In the genomic region with DNA sequence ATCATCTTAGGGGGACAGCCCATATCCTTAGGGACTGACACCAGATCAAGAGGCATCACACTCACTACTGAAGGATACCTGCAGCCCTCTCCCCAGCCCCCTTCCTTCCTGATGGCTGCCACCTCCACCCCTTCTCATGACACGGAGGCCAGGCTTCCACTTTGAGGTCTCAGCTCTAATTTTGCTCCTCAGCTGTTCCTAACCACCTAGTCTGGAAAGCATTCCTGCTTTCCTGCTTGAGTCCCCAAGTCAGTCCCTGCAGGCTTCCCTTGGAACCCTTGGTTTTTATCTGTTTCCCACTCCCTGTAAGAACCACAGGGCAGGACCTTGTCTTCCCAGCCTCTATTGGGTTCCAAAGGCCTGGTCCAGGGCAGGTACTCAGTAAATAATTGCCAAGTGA, we compare ENCODE assay signal across 29 cellular contexts.
"Had no signal": no experiment of that assay in that cellular context is flagged by ENCODE, and none has a peak within 500 bp of the region (broad histone marks: within the 10 kb centered on the region; RNA-seq: fewer than 3 reads in every experiment).

No MANE protein-coding gene starts in this region.

- H3K27me3 ChIP-seq: adrenal gland, brain microvascular endothelial cell, MG63, Peyer's patch had no signal

- H3K36me3 Mint-ChIP-seq: T-cell had no signal

- H3K27ac ChIP-seq: adrenal gland, brain microvascular endothelial cell, Peyer's patch had no signal

- DNase-seq: activated CD4-positive, alpha-beta memory T cell treated with anti-CD3 and anti-CD28 coated beads for 36 hours; activated CD4-positive, alpha-beta T cell treated with anti-CD3 and anti-CD28 coated beads, Interleukin-2, amount 10 ng/mL, durations not matched to agents 7 days and 5 days; activated effector memory CD4-positive, alpha-beta T cell treated with anti-CD3 and anti-CD28 coated beads, Interleukin-2, amount 50 U/mL, for 16 hours; activated naive CD4-positive, alpha-beta T cell; activated naive CD4-positive, alpha-beta T cell treated with anti-CD3 and anti-CD28 coated beads, Interleukin-2, amount 50 U/mL, for 16 hours; activated naive CD8-positive, alpha-beta T cell treated with anti-CD3 and anti-CD28 coated beads for 36 hours; activated T-cell treated with anti-CD3 and anti-CD28 coated beads, Interleukin-2, amount 50 U/mL, for 24 hours; adrenal gland; brain microvascular endothelial cell; central memory CD4-positive, alpha-beta T cell; Kasumi-1; KG1; MG63; NCI-H1048; NCI-H1105 treated with DMSO at 0.1 percent for 48 hours; NCI-H1436; NCI-H1930; NCI-H2081 treated with DMSO at 0.1 percent for 48 hours; NCI-H345; NCI-H510A; NCI-H526; NCI-H748 treated with DMSO at 0.1 percent for 48 hours; NK-92 treated with Interleukin-12 subunit alpha and Interleukin-12 subunit beta, amount 100 ng/mL, for 24 hours; PC-3; Peyer's patch; RPMI8226; SIG-M5; T-cell had no signal

- H3K9me3 ChIP-seq: adrenal gland, MG63, Peyer's patch had no signal

- H3K27ac Mint-ChIP-seq: activated CD4-positive, alpha-beta memory T cell treated with anti-CD3 and anti-CD28 coated beads for 36 hours; activated CD4-positive, alpha-beta T cell treated with anti-CD3 and anti-CD28 coated beads, Interleukin-2, amount 10 ng/mL, durations not matched to agents 7 days and 5 days; activated naive CD8-positive, alpha-beta T cell treated with anti-CD3 and anti-CD28 coated beads for 36 hours; activated T-cell treated with anti-CD3 and anti-CD28 coated beads, Interleukin-2, amount 50 U/mL, for 24 hours had no signal

- H3K4me3 ChIP-seq: adrenal gland, MG63, Peyer's patch had no signal

- H3K36me3 ChIP-seq: adrenal gland, brain microvascular endothelial cell, MG63, Peyer's patch had no signal

- H3K9me3 Mint-ChIP-seq: activated CD4-positive, alpha-beta memory T cell treated with anti-CD3 and anti-CD28 coated beads for 36 hours; activated CD4-positive, alpha-beta T cell treated with anti-CD3 and anti-CD28 coated beads, Interleukin-2, amount 10 ng/mL, durations not matched to agents 7 days and 5 days; activated naive CD8-positive, alpha-beta T cell treated with anti-CD3 and anti-CD28 coated beads for 36 hours; activated T-cell treated with anti-CD3 and anti-CD28 coated beads, Interleukin-2, amount 50 U/mL, for 24 hours; T-cell had no signal

- H3K4me3 Mint-ChIP-seq: activated CD4-positive, alpha-beta memory T cell treated with anti-CD3 and anti-CD28 coated beads for 36 hours; activated CD4-positive, alpha-beta T cell treated with anti-CD3 and anti-CD28 coated beads, Interleukin-2, amount 10 ng/mL, durations not matched to agents 7 days and 5 days; activated naive CD8-positive, alpha-beta T cell treated with anti-CD3 and anti-CD28 coated beads for 36 hours; activated T-cell treated with anti-CD3 and anti-CD28 coated beads, Interleukin-2, amount 50 U/mL, for 24 hours; T-cell had no signal

- ATAC-seq: PC-3, SK-N-SH treated with all-trans-retinoic acid at 6 μM for 48 hours, T-cell had no signal

- H3K27me3 Mint-ChIP-seq: activated CD4-positive, alpha-beta memory T cell treated with anti-CD3 and anti-CD28 coated beads for 36 hours; activated CD4-positive, alpha-beta T cell treated with anti-CD3 and anti-CD28 coated beads, Interleukin-2, amount 10 ng/mL, durations not matched to agents 7 days and 5 days; activated naive CD8-positive, alpha-beta T cell treated with anti-CD3 and anti-CD28 coated beads for 36 hours; activated T-cell treated with anti-CD3 and anti-CD28 coated beads, Interleukin-2, amount 50 U/mL, for 24 hours; T-cell had no signal
